8 cellular contexts compared by ENCODE assay signal in the genomic region with DNA sequence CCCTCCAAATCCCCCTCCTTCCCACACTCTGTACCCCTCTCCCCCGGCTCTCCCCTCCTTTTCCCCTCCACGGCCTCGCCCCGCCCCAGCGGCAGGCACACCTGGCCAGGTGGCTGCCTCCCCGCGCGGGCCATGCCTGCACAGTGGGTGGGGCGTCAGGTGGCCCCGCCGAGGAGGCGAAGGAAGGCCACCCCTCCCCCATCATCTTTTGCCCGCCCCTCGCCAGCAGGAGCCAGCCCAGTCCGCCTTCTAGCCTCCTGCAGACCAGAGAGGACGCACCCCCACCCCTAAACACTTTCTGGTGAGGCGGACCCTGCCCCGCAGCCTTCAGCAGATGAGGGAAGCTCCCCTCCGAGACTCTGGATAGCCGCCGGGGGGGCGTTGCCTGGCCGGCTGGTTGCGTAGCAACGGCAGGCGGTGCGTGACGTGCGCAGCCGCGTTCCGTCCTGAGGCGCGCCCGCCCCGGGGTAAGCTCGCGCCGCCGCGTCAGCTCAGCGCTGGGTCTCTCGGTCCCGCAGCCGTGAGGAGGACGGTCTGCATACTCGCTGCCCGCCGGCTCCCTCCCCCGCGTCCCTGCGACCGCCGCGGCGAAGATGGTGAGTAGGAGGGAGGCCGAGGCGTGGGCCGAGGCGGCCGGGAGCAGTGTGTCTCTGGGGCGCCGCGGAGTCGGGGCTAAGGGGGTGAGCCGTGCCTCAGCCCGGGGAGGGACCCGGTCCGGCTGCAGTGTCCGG. TPM values are rescaled to one million over a fixed set of nuclear protein-coding genes. Genes with fewer than 3 reads are reported as not detected.
DNase-seq lines count a peak whose midpoint lies in the region; ATAC-seq and TF ChIP-seq lines count a peak whose summit lies in the region.

A gene (plus strand): TSS at position 460 of the 731 bp plus-strand sequence. CDS start 134 bp downstream, at position 594.

- no peaks in the 10 kb centered on the region for H3K9me3 Mint-ChIP-seq in activated T-cell treated with anti-CD3 and anti-CD28 coated beads, Interleukin-2, amount 50 U/mL, for 72 hours

- peak; percentile 81 for DNase-seq in DMS79 treated with DMSO at 0.1 percent for 48 hours (lab: John Stamatoyannopoulos, UW)
- DNase-seq in KBM-7 = peak; percentile 84
- DNase-seq in Panc1 (ENCODE audit: low read depth, low spot score) = peak; percentile 78
- peak; percentile 90 to 91 for DNase-seq in activated T-cell treated with anti-CD3 and anti-CD28 coated beads, Interleukin-2, amount 50 U/mL, for 72 hours
- DNase-seq in esophagus muscularis mucosa (ENCODE audit: extremely low spot score) = peak; percentile 98
- DNase-seq in stimulated activated CD8-positive, alpha-beta memory T cell treated with anti-CD3 and anti-CD28 coated beads, Interleukin-7, amount 100 ng/mL, for 4 hours (ENCODE audit: low read depth in 2 of 2) = peak; percentile 67 to 84

- H3K27ac ChIP-seq in Panc1 (ENCODE audit: low read length) (peak within 1 kb of the TSS; percentile 99), esophagus muscularis mucosa (replicated peaks in 1 of 4) (peak within 1 kb of the TSS; percentile 94 to 100 (median 100)), muscle layer of duodenum (ENCODE audit: low read length) (peak within 1 kb of the TSS; percentile 96)

- H3K4me1 ChIP-seq in Panc1 (ENCODE audit: control insufficient read depth, insufficient read depth, low read length) (peaks cover 57% of the 10 kb centered on the region), esophagus muscularis mucosa (peaks cover 34 to 66% (median 60%) of the 10 kb centered on the region in 4 donors), muscle layer of duodenum (ENCODE audit: control insufficient read depth in 1 of 2, insufficient read depth in 2 of 2, low read length in 2 of 2) (peaks cover 0 to 22% of the 10 kb centered on the region in 2 donors)

- BruUV-seq in Panc1 (replicated peaks; lab: Mats Ljungman, UMichigan) = no TSS peak

- POLR2A ChIA-PET in Panc1 (lab: Charles Lee) = interaction anchor here (0.6 to 3.5 kb wide), 11 partner anchors 10 to 360 kb away, joined by 3 to 36 read pairs (median 7); no protein-coding TSS in a partner anchor

- peak within 1 kb of the TSS; percentile 97 for H3K27ac Mint-ChIP-seq in activated T-cell treated with anti-CD3 and anti-CD28 coated beads, Interleukin-2, amount 50 U/mL, for 72 hours

- H3K4me3 ChIP-seq in Panc1 (ENCODE audit: low read depth in 2 of 2, low read length in 2 of 2) (peak within 1 kb of the TSS; percentile 88 to 95), esophagus muscularis mucosa (peak within 1 kb of the TSS; percentile 74 to 99 (median 96)), muscle layer of duodenum (ENCODE audit: low read depth in 1 of 2, low read length in 2 of 2) (peak within 1 kb of the TSS; percentile 82 to 90)

- H3K4me3 Mint-ChIP-seq in activated T-cell treated with anti-CD3 and anti-CD28 coated beads, Interleukin-2, amount 50 U/mL, for 72 hours = peak within 1 kb of the TSS; percentile 97 to 100

- TF ChIP-seq POLR2A in esophagus muscularis mucosa (IDR thresholded peaks at IDR 0.05; ENCODE audit: low read depth) = peak; percentile 96

- intact Hi-C loops in Panc1 (cut with micrococcal nuclease; ENCODE audit: unreplicated experiment) = loop anchor here (2.0 kb wide), 1 partner anchor 33 kb away; no protein-coding TSS in a partner anchor
- intact Hi-C loops in esophagus muscularis mucosa (cut with DNase I) = loop anchor here (5.0 kb wide), 1 partner anchor 32 kb away; no protein-coding TSS in a partner anchor

- peaks cover 29% of the 10 kb centered on the region for H3K4me1 Mint-ChIP-seq in activated T-cell treated with anti-CD3 and anti-CD28 coated beads, Interleukin-2, amount 50 U/mL, for 72 hours (ENCODE audit: low read depth)

- CTCF ChIA-PET in Panc1 (lab: Charles Lee) = interaction anchor here (1.6 kb wide), 1 partner anchor 33 kb away, joined by 8 read pairs; no protein-coding TSS in a partner anchor

- H3K27me3 ChIP-seq in Panc1 (ENCODE audit: control insufficient read depth, insufficient read depth, low read length) (no peaks in the 10 kb centered on the region), esophagus muscularis mucosa (no peaks in the 10 kb centered on the region), muscle layer of duodenum (ENCODE audit: low read depth, low read length) (no peaks in the 10 kb centered on the region)

- peaks cover 6 to 7% of the 10 kb centered on the region in 2 donors for H3K36me3 Mint-ChIP-seq in activated T-cell treated with anti-CD3 and anti-CD28 coated beads, Interleukin-2, amount 50 U/mL, for 72 hours (ENCODE audit: insufficient read depth in 2 of 2)

- peak; percentile 61 for TF ChIP-seq EP300 in esophagus muscularis mucosa (IDR thresholded peaks at IDR 0.05)

- peak; percentile 91 for ATAC-seq in GM21723 (IDR thresholded peaks at IDR 0.05; ENCODE audit: unreplicated experiment)
- peak; percentile 84 for ATAC-seq in Panc1
- ATAC-seq in activated T-cell treated with anti-CD3 and anti-CD28 coated beads, Interleukin-2, amount 50 U/mL, for 72 hours (replicated peaks in 1 of 2) = peak; percentile 93

- peaks cover 10% of the 10 kb centered on the region for H3K27me3 Mint-ChIP-seq in activated T-cell treated with anti-CD3 and anti-CD28 coated beads, Interleukin-2, amount 50 U/mL, for 72 hours (ENCODE audit: low read depth)

- H3K36me3 ChIP-seq in Panc1 (ENCODE audit: control insufficient read depth, insufficient read depth, low read length) (peaks cover 2% of the 10 kb centered on the region), esophagus muscularis mucosa (no peaks in the 10 kb centered on the region), muscle layer of duodenum (ENCODE audit: control insufficient read depth in 1 of 2, insufficient read depth in 2 of 2, low read length in 2 of 2) (peaks cover 0 to 11% of the 10 kb centered on the region in 2 donors)

- H3K9me3 ChIP-seq in Panc1 (ENCODE audit: control insufficient read depth, insufficient read depth, low read depth, low read length) = no peaks in the 10 kb centered on the region
- H3K9me3 ChIP-seq in esophagus muscularis mucosa = no peaks in the 10 kb centered on the region
- no peaks in the 10 kb centered on the region for H3K9me3 ChIP-seq in muscle layer of duodenum (ENCODE audit: control insufficient read depth in 1 of 2, low read length in 2 of 2)

- TF ChIP-seq CTCF in Panc1 (IDR thresholded peaks at IDR 0.05) = no peak
- no peak for TF ChIP-seq CTCF in esophagus muscularis mucosa (IDR thresholded peaks at IDR 0.05)

- WGBS in esophagus muscularis mucosa = 0% methylated on average over 14 of the region's 70 CpGs

- in situ Hi-C loops in KBM-7 (cut with MboI; ENCODE audit: low pct_unique_long_range_greater_than_20kb, low sequenced_read_pairs) = no loop called here
- in situ Hi-C loops in Panc1 (cut with HindIII; ENCODE audit: low pct_unique_long_range_greater_than_20kb, low sequenced_read_pairs) = no loop called here

RNA-seq across cellular contexts. Expression of the gene that starts here (rescaled TPM):
- total RNA-seq in Panc1 (2021; ENCODE audit: unreplicated experiment) (412 TPM), esophagus muscularis mucosa (1,000 to 10,000 TPM; 2,370 to 3,630 (median 3,339) TPM)
- polyA plus RNA-seq in Panc1 (2012; ENCODE audit: insufficient read length) = 381 TPM
- 10 to 100 TPM; 62.8 to 70.4 TPM for total RNA-seq in activated T-cell treated with anti-CD3 and anti-CD28 coated beads, Interleukin-2, amount 50 U/mL, for 72 hours

Comparison
In these comparisons a context has a peak if more than half of its experiments do, and no peak if none do; other contexts are left out.
1. Peak in every context shown above with its lines: DNase-seq, ATAC-seq, H3K4me3 ChIP-seq and H3K27ac ChIP-seq.